ENCODE assay signal across 8 cellular contexts in the genomic region with DNA sequence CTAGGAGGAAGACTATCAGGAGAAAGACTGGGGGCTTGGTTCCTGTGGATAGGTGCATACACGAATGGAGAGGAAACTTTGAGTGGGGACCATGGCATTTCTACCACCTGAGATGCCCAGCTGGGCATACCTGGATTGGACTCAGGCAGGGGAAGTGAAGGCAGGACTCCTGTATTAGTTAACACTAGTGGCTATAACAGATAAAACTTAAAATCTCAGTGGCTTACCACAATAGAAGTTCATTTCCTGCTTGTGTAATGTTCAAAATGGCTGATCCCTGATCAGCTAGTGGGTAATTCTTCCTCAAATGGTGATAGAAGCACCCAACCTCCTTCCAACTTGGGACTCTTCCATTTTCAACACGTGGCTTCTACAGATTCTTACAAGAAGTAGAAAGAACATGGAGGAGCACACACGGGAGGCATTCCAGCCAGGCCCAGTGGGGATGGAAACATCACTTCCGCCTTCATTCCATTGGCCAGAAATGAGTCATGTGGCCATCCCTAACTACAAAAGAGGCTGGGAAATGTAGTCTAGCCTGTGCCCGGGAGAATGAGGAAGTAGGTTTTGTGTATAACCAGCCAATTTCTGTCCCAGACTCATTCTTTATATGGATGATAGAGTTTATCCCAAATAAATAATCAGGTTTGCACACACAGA.
DNase-seq lines count a peak whose midpoint lies in the region; ATAC-seq and TF ChIP-seq lines count a peak whose summit lies in the region.

No MANE protein-coding gene starts in this region.

- H3F3A ChIP-seq in SU-DHL-6 (ENCODE audit: insufficient read depth), result no peaks in the 10 kb centered on the region

- H3K36me3 ChIP-seq in SU-DHL-6 (ENCODE audit: low read length), result no peaks in the 10 kb centered on the region

- peak overlapping the region; percentile 34 for H3K27ac ChIP-seq in SU-DHL-6 (ENCODE audit: low read depth, low read length)

- peak overlapping the region; percentile 81 for H2AFZ ChIP-seq in SU-DHL-6 (ENCODE audit: low read depth, low read length, severe bottlenecking)

- H3K9me3 ChIP-seq in SU-DHL-6 (ENCODE audit: insufficient read depth, low read length), result no peaks in the 10 kb centered on the region

- DNase-seq in NCI-H2081 (lab: John Stamatoyannopoulos, UW) (peak; percentile 18 to 56), NCI-H2081 treated with DMSO at 0.1 percent for 48 hours (lab: John Stamatoyannopoulos, UW) (no peak), HuH-7.5 (ENCODE audit: low spot score) (peak; percentile 23), foreskin fibroblast (peak; percentile 14 to 24), pons (ENCODE audit: low spot score) (peak; percentile 98), activated gamma-delta T cell treated with Interleukin-2 at 50 U/mL for 16 hours (no peak)

- H3K4me2 ChIP-seq in SU-DHL-6 (ENCODE audit: low read depth, low read length, poor library complexity, severe bottlenecking), result peak overlapping the region; percentile 53

- TF ChIP-seq CTCF in SU-DHL-6 (IDR thresholded peaks at IDR 0.05; ENCODE audit: insufficient read depth, low read length, poor library complexity, severe bottlenecking), result no peak
- no peak for TF ChIP-seq CTCF in foreskin fibroblast (IDR thresholded peaks at IDR 0.05; ENCODE audit: low read depth, low read length)

- peak; percentile 85 for ATAC-seq in GM21515 (IDR thresholded peaks at IDR 0.05; ENCODE audit: unreplicated experiment)

- no peaks in the 10 kb centered on the region for H3K79me2 ChIP-seq in SU-DHL-6 (ENCODE audit: insufficient read depth, low read length)

- no peaks in the 10 kb centered on the region for H3K9me2 ChIP-seq in SU-DHL-6 (replicated peaks; ENCODE audit: insufficient read depth, low read length)

- H3K9ac ChIP-seq in SU-DHL-6 (ENCODE audit: low read length), result peak overlapping the region; percentile 47

- peak overlapping the region; percentile 53 for H3K4me3 ChIP-seq in SU-DHL-6 (ENCODE audit: insufficient read depth, low read length, poor library complexity, severe bottlenecking)
- H3K4me3 ChIP-seq in foreskin fibroblast (ENCODE audit: low read depth in 1 of 2, low read length in 2 of 2), result no peak overlapping the region

- no peaks in the 10 kb centered on the region for H4K20me1 ChIP-seq in SU-DHL-6 (ENCODE audit: low read depth, low read length)

- H3K27me3 ChIP-seq in SU-DHL-6 (ENCODE audit: low read length), result no peaks in the 10 kb centered on the region

Comparison
In these comparisons a context has a peak if more than half of its experiments do, and no peak if none do; other contexts are left out.
1. DNase-seq: peak in NCI-H2081 (2 of 2), HuH-7.5 (single experiment), foreskin fibroblast (2 of 2) and pons (single experiment); none in NCI-H2081 treated with DMSO at 0.1 percent for 48 hours (single experiment) and activated gamma-delta T cell treated with Interleukin-2 at 50 U/mL for 16 hours (single experiment).